ENCODE assay signal across 19 cellular contexts in the genomic region with DNA sequence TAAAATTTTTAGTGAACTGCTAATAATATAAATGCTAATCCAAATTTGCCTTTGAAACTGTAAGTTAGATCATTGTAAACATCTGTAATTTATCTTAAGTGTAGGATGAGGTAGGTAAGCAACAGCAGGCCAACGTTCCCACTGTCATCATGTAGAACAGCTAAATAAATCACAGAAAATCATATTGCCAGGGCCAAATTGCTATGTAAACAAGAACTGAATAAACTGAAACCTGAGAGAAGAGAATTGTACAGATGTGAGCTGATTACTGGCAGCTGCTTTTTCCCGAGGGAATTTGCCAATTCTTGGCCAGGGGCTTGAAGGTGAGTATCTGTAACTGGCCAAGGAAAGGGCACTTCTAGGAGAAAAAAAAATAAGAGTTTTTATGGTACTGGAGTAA.
A peak's percentile ranks its signal among the peaks of the same experiment; 100 is the strongest.
DNase-seq lines count a peak whose midpoint lies in the region; ATAC-seq lines count a peak whose summit lies in the region.
"Had no signal": no experiment of that assay in that cellular context is flagged by ENCODE, and none has a peak within 500 bp of the region (broad histone marks: within the 10 kb centered on the region; RNA-seq: fewer than 3 reads in every experiment).

No MANE protein-coding gene starts in this region.

- no peaks in the 10 kb centered on the region for H3K4me1 ChIP-seq in adipocyte (ENCODE audit: control insufficient read depth, insufficient read depth, low read length)
- H3K4me1 ChIP-seq: parathyroid adenoma had no signal

- no peak overlapping the region for H3K4me3 Mint-ChIP-seq in activated naive CD8-positive, alpha-beta T cell treated with anti-CD3 and anti-CD28 coated beads for 36 hours
- H3K4me3 Mint-ChIP-seq: activated CD4-positive, alpha-beta memory T cell treated with anti-CD3 and anti-CD28 coated beads, Interleukin-2, amount 10 ng/mL, durations not matched to agents 7 days and 5 days; activated T-cell treated with anti-CD3 and anti-CD28 coated beads, Interleukin-2, amount 50 U/mL, for 72 hours; HFFc6 had no signal

- no peaks in the 10 kb centered on the region for H3K36me3 Mint-ChIP-seq in activated naive CD8-positive, alpha-beta T cell treated with anti-CD3 and anti-CD28 coated beads for 36 hours

- H3K27me3 Mint-ChIP-seq in activated naive CD8-positive, alpha-beta T cell treated with anti-CD3 and anti-CD28 coated beads for 36 hours, result no peaks in the 10 kb centered on the region
- H3K27me3 Mint-ChIP-seq: activated CD4-positive, alpha-beta memory T cell treated with anti-CD3 and anti-CD28 coated beads, Interleukin-2, amount 10 ng/mL, durations not matched to agents 7 days and 5 days had no signal

- DNase-seq in COLO668 (lab: John Stamatoyannopoulos, UW; ENCODE audit: unreplicated experiment), result peak; percentile 40
- DNase-seq in NCI-H1417 (lab: John Stamatoyannopoulos, UW), result peak; percentile 73 to 96 (median 80)
- peak; percentile 68 for DNase-seq in NCI-H345 (lab: John Stamatoyannopoulos, UW)
- peak; percentile 49 for DNase-seq in adipocyte (ENCODE audit: low read depth)
- no peak for DNase-seq in ecto neural progenitor cell (ENCODE audit: low spot score)
- DNase-seq in activated naive CD8-positive, alpha-beta T cell treated with anti-CD3 and anti-CD28 coated beads for 36 hours, result no peak
- DNase-seq: activated CD4-positive, alpha-beta memory T cell treated with anti-CD3 and anti-CD28 coated beads, Interleukin-2, amount 10 ng/mL, durations not matched to agents 7 days and 5 days; activated T-cell treated with anti-CD3 and anti-CD28 coated beads, Interleukin-2, amount 50 U/mL, for 72 hours; caudate nucleus; effector CD4-positive, alpha-beta T cell; HFFc6; IMR-90; kidney glomerular epithelial cell; MV-4-11; trophoblast cell had no signal

- H3K4me1 Mint-ChIP-seq in activated naive CD8-positive, alpha-beta T cell treated with anti-CD3 and anti-CD28 coated beads for 36 hours, result no peaks in the 10 kb centered on the region
- H3K4me1 Mint-ChIP-seq: activated CD4-positive, alpha-beta memory T cell treated with anti-CD3 and anti-CD28 coated beads, Interleukin-2, amount 10 ng/mL, durations not matched to agents 7 days and 5 days had no signal

- no peaks in the 10 kb centered on the region for H3K9me3 ChIP-seq in adipocyte (ENCODE audit: control insufficient read depth, low read length)

- ATAC-seq in HG02884 (IDR thresholded peaks at IDR 0.05; ENCODE audit: unreplicated experiment) (no peak), HG03159 (IDR thresholded peaks at IDR 0.05; ENCODE audit: unreplicated experiment) (no peak)
- ATAC-seq: activated T-cell treated with anti-CD3 and anti-CD28 coated beads, Interleukin-2, amount 50 U/mL, for 72 hours had no signal

- H3K9me3 Mint-ChIP-seq in activated naive CD8-positive, alpha-beta T cell treated with anti-CD3 and anti-CD28 coated beads for 36 hours, result peaks cover 2% of the 10 kb centered on the region

- H3K36me3 ChIP-seq in adipocyte (ENCODE audit: control insufficient read depth, insufficient read depth, low read length, severe bottlenecking), result no peaks in the 10 kb centered on the region

- H3K27me3 ChIP-seq in adipocyte (replicated peaks; ENCODE audit: control insufficient read depth, insufficient read depth, low read length), result no peaks in the 10 kb centered on the region

- H3K9ac ChIP-seq in adipocyte (ENCODE audit: low read length), result no peak overlapping the region
- H3K9ac ChIP-seq: parathyroid adenoma had no signal

- no peak overlapping the region for H3K4me3 ChIP-seq in adipocyte (ENCODE audit: low read length)
- H3K4me3 ChIP-seq: skin epidermis had no signal

- H3K27ac Mint-ChIP-seq in activated naive CD8-positive, alpha-beta T cell treated with anti-CD3 and anti-CD28 coated beads for 36 hours, result no peak overlapping the region
- H3K27ac Mint-ChIP-seq: activated CD4-positive, alpha-beta memory T cell treated with anti-CD3 and anti-CD28 coated beads, Interleukin-2, amount 10 ng/mL, durations not matched to agents 7 days and 5 days; activated T-cell treated with anti-CD3 and anti-CD28 coated beads, Interleukin-2, amount 50 U/mL, for 72 hours; HFFc6 had no signal

Comparison
In these comparisons a context has a peak if more than half of its experiments do, and no peak if none do; other contexts are left out.
1. DNase-seq: peak in COLO668 (single experiment), NCI-H1417 (3 of 3), NCI-H345 (single experiment) and adipocyte (single experiment); none in ecto neural progenitor cell (single experiment) and activated naive CD8-positive, alpha-beta T cell treated with anti-CD3 and anti-CD28 coated beads for 36 hours (single experiment).